ENCODE assay signal across 18 cellular contexts in genomic region chr6:51301969-51302368, GRCh38.
DNase-seq lines count a peak whose midpoint lies in the region; ATAC-seq and TF ChIP-seq lines count a peak whose summit lies in the region.
"Had no signal": no experiment of that assay in that cellular context is flagged by ENCODE, and none has a peak within 500 bp of the region (broad histone marks: within the 10 kb centered on the region; RNA-seq: fewer than 3 reads in every experiment).

No MANE protein-coding gene starts in this region.

- ATAC-seq in GM18870 (IDR thresholded peaks at IDR 0.05; ENCODE audit: unreplicated experiment) (peak; percentile 57), HG02623 (IDR thresholded peaks at IDR 0.05; ENCODE audit: unreplicated experiment) (peak; percentile 55), HG03432 (IDR thresholded peaks at IDR 0.05; ENCODE audit: unreplicated experiment) (peak; percentile 57)
- ATAC-seq: stimulated activated naive B cell treated with anti-CD40 and anti-IgM and Interleukin-4, amounts not matched to agents 10 μg/mL and 1 μg/mL and 100 μg/mL, for 72 hours; T-helper 17 cell had no signal

- DNase-seq in inferior parietal cortex (ENCODE audit: extremely low spot score) (peak; percentile 13), HAP-1 (ENCODE audit: low spot score in 2 of 2) (no peak), NCI-H510A treated with DMSO at 0.1 percent for 48 hours (lab: John Stamatoyannopoulos, UW) (no peak), T1000 (lab: John Stamatoyannopoulos, UW) (no peak), HFFc6 (no peak)
- DNase-seq: activated CD4-positive, CD25-positive, alpha-beta regulatory T cell treated with anti-CD3 and anti-CD28 coated beads, Interleukin-2, amount 50 U/mL, for 72 hours; activated naive CD4-positive, alpha-beta T cell treated with anti-CD3 and anti-CD28 coated beads for 36 hours; dermis blood vessel endothelial cell; kidney glomerular epithelial cell; NCI-H187; ovary; small intestine; stimulated activated naive B cell treated with anti-CD40 and anti-IgM and Interleukin-4, amounts not matched to agents 10 μg/mL and 1 μg/mL and 100 μg/mL, for 72 hours; T-helper 17 cell; upper lobe of left lung had no signal

- no peaks in the 10 kb centered on the region for H3K36me3 Mint-ChIP-seq in HFFc6 (ENCODE audit: low read depth)
- H3K36me3 Mint-ChIP-seq: stimulated activated naive B cell treated with anti-CD40 and anti-IgM and Interleukin-4, amounts not matched to agents 10 μg/mL and 1 μg/mL and 100 μg/mL, for 72 hours had no signal

- no peaks in the 10 kb centered on the region for H3K9me3 ChIP-seq in HAP-1
- H3K9me3 ChIP-seq: ovary, upper lobe of left lung had no signal

- peaks cover 36% of the 10 kb centered on the region for H3K9me3 Mint-ChIP-seq in HFFc6
- H3K9me3 Mint-ChIP-seq: stimulated activated naive B cell treated with anti-CD40 and anti-IgM and Interleukin-4, amounts not matched to agents 10 μg/mL and 1 μg/mL and 100 μg/mL, for 72 hours had no signal

- peaks cover 4% of the 10 kb centered on the region for H3K27me3 Mint-ChIP-seq in HFFc6 (ENCODE audit: insufficient read depth)
- H3K27me3 Mint-ChIP-seq: stimulated activated naive B cell treated with anti-CD40 and anti-IgM and Interleukin-4, amounts not matched to agents 10 μg/mL and 1 μg/mL and 100 μg/mL, for 72 hours; T-helper 17 cell had no signal

- H3K4me1 Mint-ChIP-seq in HFFc6 (ENCODE audit: low read depth) = no peaks in the 10 kb centered on the region
- H3K4me1 Mint-ChIP-seq: stimulated activated naive B cell treated with anti-CD40 and anti-IgM and Interleukin-4, amounts not matched to agents 10 μg/mL and 1 μg/mL and 100 μg/mL, for 72 hours; T-helper 17 cell had no signal

- H3K36me3 ChIP-seq in HAP-1 (replicated peaks) = no peaks in the 10 kb centered on the region
- H3K36me3 ChIP-seq: ovary, upper lobe of left lung had no signal

- no peak for TF ChIP-seq CTCF in HFFc6 (IDR thresholded peaks at IDR 0.05)

- no peak overlapping the region for H3K27ac Mint-ChIP-seq in HFFc6
- H3K27ac Mint-ChIP-seq: activated naive CD4-positive, alpha-beta T cell treated with anti-CD3 and anti-CD28 coated beads for 36 hours; stimulated activated naive B cell treated with anti-CD40 and anti-IgM and Interleukin-4, amounts not matched to agents 10 μg/mL and 1 μg/mL and 100 μg/mL, for 72 hours; T-helper 17 cell had no signal

- H3K4me3 Mint-ChIP-seq in HFFc6 = no peak overlapping the region
- H3K4me3 Mint-ChIP-seq: activated naive CD4-positive, alpha-beta T cell treated with anti-CD3 and anti-CD28 coated beads for 36 hours; stimulated activated naive B cell treated with anti-CD40 and anti-IgM and Interleukin-4, amounts not matched to agents 10 μg/mL and 1 μg/mL and 100 μg/mL, for 72 hours; T-helper 17 cell had no signal

- no peaks in the 10 kb centered on the region for H3K4me1 ChIP-seq in HAP-1
- H3K4me1 ChIP-seq: upper lobe of left lung had no signal

- H3K27me3 ChIP-seq in HAP-1 (ENCODE audit: low read depth) = no peaks in the 10 kb centered on the region
- H3K27me3 ChIP-seq: ovary, upper lobe of left lung had no signal

- no peak overlapping the region for H3K4me3 ChIP-seq in HAP-1
- H3K4me3 ChIP-seq: ovary, upper lobe of left lung had no signal

- in situ Hi-C loops in HAP-1 (cut with MboI; ENCODE audit: low sequenced_read_pairs) = no loop called here
